ENCODE assay signal across 13 cellular contexts in genomic region chr10:113382691-113383090, GRCh38.
DNase-seq lines count a peak whose midpoint lies in the region; ATAC-seq and TF ChIP-seq lines count a peak whose summit lies in the region.
"Had no signal": no experiment of that assay in that cellular context is flagged by ENCODE, and none has a peak within 500 bp of the region (broad histone marks: within the 10 kb centered on the region; RNA-seq: fewer than 3 reads in every experiment).

No MANE protein-coding gene starts in this region.

- H3K4me3 ChIP-seq in adipocyte (ENCODE audit: low read length) (peak overlapping the region; percentile 66), upper lobe of left lung (peak overlapping the region in 1 of 4 donors; percentile 40)
- H3K4me3 ChIP-seq: body of pancreas, GM23338 had no signal

- 28 to 58% methylated on average over 3 of the region's 3 CpGs for WGBS in upper lobe of left lung, 2 donors

- H3K27me3 ChIP-seq in adipocyte (replicated peaks; ENCODE audit: control insufficient read depth, insufficient read depth, low read length) = no peaks in the 10 kb centered on the region
- no peaks in the 10 kb centered on the region for H3K27me3 ChIP-seq in upper lobe of left lung
- H3K27me3 ChIP-seq: body of pancreas had no signal

- TF ChIP-seq EP300 in upper lobe of left lung (IDR thresholded peaks at IDR 0.05) = no peak

- H3K4me1 Mint-ChIP-seq in activated naive CD8-positive, alpha-beta T cell (ENCODE audit: low read depth) = peaks cover 32% of the 10 kb centered on the region
- H3K4me1 Mint-ChIP-seq in activated naive CD8-positive, alpha-beta T cell treated with anti-CD3 and anti-CD28 coated beads for 36 hours = peaks cover 24% of the 10 kb centered on the region
- H3K4me1 Mint-ChIP-seq in mesothelial cell of epicardium = peaks cover 42% of the 10 kb centered on the region

- H3K27ac Mint-ChIP-seq in activated naive CD8-positive, alpha-beta T cell = no peak overlapping the region
- H3K27ac Mint-ChIP-seq in activated naive CD8-positive, alpha-beta T cell treated with anti-CD3 and anti-CD28 coated beads for 36 hours = no peak overlapping the region
- H3K27ac Mint-ChIP-seq in mesothelial cell of epicardium = peak overlapping the region; percentile 90
- H3K27ac Mint-ChIP-seq: GM23338 had no signal

- peak overlapping the region; percentile 55 to 82 (median 74) for H3K27ac ChIP-seq in upper lobe of left lung
- H3K27ac ChIP-seq: body of pancreas had no signal

- no peak for DNase-seq in activated naive CD8-positive, alpha-beta T cell treated with anti-CD3 and anti-CD28 coated beads for 36 hours
- no peak for DNase-seq in adipocyte (ENCODE audit: low read depth)
- no peak for DNase-seq in mesothelial cell of epicardium (ENCODE audit: low spot score in 2 of 2, unreplicated experiment in 2 of 2)
- no peak for DNase-seq in upper lobe of left lung
- DNase-seq in GM10266 (ENCODE audit: extremely low spot score) = no peak
- no peak for DNase-seq in NCI-H2227 (lab: John Stamatoyannopoulos, UW; ENCODE audit: unreplicated experiment)
- DNase-seq in activated CD4-positive, alpha-beta T cell treated with anti-CD3 and anti-CD28 coated beads for 48 hours = no peak
- DNase-seq: activated CD4-positive, CD25-positive, alpha-beta regulatory T cell; activated T-cell treated with anti-CD3 and anti-CD28 coated beads, Interleukin-2, amount 50 U/mL, for 1 hour; body of pancreas; stimulated activated CD4-positive, alpha-beta T cell treated with anti-CD3 and anti-CD28 coated beads, Interleukin-12 subunit alpha, Interleukin-12 subunit beta, amount 100 ng/mL, for 4 hours had no signal

- TF ChIP-seq CTCF in mesothelial cell of epicardium (IDR thresholded peaks at IDR 0.05; ENCODE audit: unreplicated experiment) (no peak), upper lobe of left lung (IDR thresholded peaks at IDR 0.05) (no peak), GM10266 (IDR thresholded peaks at IDR 0.05; ENCODE audit: control insufficient read depth, insufficient read depth, low read depth, missing control alignments) (no peak)

- H3K36me3 ChIP-seq in adipocyte (ENCODE audit: control insufficient read depth, insufficient read depth, low read length, severe bottlenecking) (no peaks in the 10 kb centered on the region), upper lobe of left lung (no peaks in the 10 kb centered on the region)

- no peak for TF ChIP-seq POLR2A in upper lobe of left lung (IDR thresholded peaks at IDR 0.05)

- H3K9me3 Mint-ChIP-seq in activated naive CD8-positive, alpha-beta T cell (ENCODE audit: low read depth) = no peaks in the 10 kb centered on the region
- H3K9me3 Mint-ChIP-seq in activated naive CD8-positive, alpha-beta T cell treated with anti-CD3 and anti-CD28 coated beads for 36 hours = no peaks in the 10 kb centered on the region
- no peaks in the 10 kb centered on the region for H3K9me3 Mint-ChIP-seq in mesothelial cell of epicardium
- H3K9me3 Mint-ChIP-seq: GM23338 had no signal

- H3K4me1 ChIP-seq in adipocyte (ENCODE audit: control insufficient read depth, insufficient read depth, low read length) = peaks cover 59% of the 10 kb centered on the region
- peaks cover 11 to 39% (median 20%) of the 10 kb centered on the region in 4 donors for H3K4me1 ChIP-seq in upper lobe of left lung

- H3K9me3 ChIP-seq in adipocyte (ENCODE audit: control insufficient read depth, low read length) = no peaks in the 10 kb centered on the region
- no peaks in the 10 kb centered on the region for H3K9me3 ChIP-seq in upper lobe of left lung
- H3K9me3 ChIP-seq: body of pancreas had no signal

- H3K36me3 Mint-ChIP-seq in activated naive CD8-positive, alpha-beta T cell = no peaks in the 10 kb centered on the region
- no peaks in the 10 kb centered on the region for H3K36me3 Mint-ChIP-seq in activated naive CD8-positive, alpha-beta T cell treated with anti-CD3 and anti-CD28 coated beads for 36 hours
- H3K36me3 Mint-ChIP-seq in mesothelial cell of epicardium = no peaks in the 10 kb centered on the region

- no peak for ATAC-seq in upper lobe of left lung (ENCODE audit: low FRiP score in 2 of 2)
- ATAC-seq: body of pancreas, GM23338 had no signal

- no peaks in the 10 kb centered on the region for H3K27me3 Mint-ChIP-seq in activated naive CD8-positive, alpha-beta T cell
- peaks cover 9% of the 10 kb centered on the region for H3K27me3 Mint-ChIP-seq in activated naive CD8-positive, alpha-beta T cell treated with anti-CD3 and anti-CD28 coated beads for 36 hours
- peaks cover 13% of the 10 kb centered on the region for H3K27me3 Mint-ChIP-seq in mesothelial cell of epicardium (ENCODE audit: low read depth)

- H3K4me3 Mint-ChIP-seq in activated naive CD8-positive, alpha-beta T cell = peak overlapping the region; percentile 84
- no peak overlapping the region for H3K4me3 Mint-ChIP-seq in activated naive CD8-positive, alpha-beta T cell treated with anti-CD3 and anti-CD28 coated beads for 36 hours
- no peak overlapping the region for H3K4me3 Mint-ChIP-seq in mesothelial cell of epicardium
- H3K4me3 Mint-ChIP-seq: GM23338 had no signal

- peak overlapping the region; percentile 70 for H3K9ac ChIP-seq in adipocyte (ENCODE audit: low read length)
